ENCODE assay signal across 7 cellular contexts in genomic region chr18:14178304-14178684, GRCh38. TPM values are rescaled to one million over a fixed set of nuclear protein-coding genes. Genes with fewer than 3 reads are reported as not detected.
DNase-seq lines count a peak whose midpoint lies in the region; ATAC-seq and TF ChIP-seq lines count a peak whose summit lies in the region.
"Not testable (repeated sequence)": the region's sequence is repeated elsewhere in the genome, so short reads cannot be mapped to it uniquely, and the experiment has no call there.

No MANE protein-coding gene starts in this region.

- POLR2A ChIA-PET in Caco-2 (lab: Charles Lee); T-cell (lab: Charles Lee); activated CD8-positive, alpha-beta T cell treated with anti-CD3 and anti-CD28 coated beads, Interleukin-2, amount 10 ng/mL, durations not matched to agents 7 days and 5 days (lab: Charles Lee): not testable (repeated sequence)

- H3K4me1 Mint-ChIP-seq in Caco-2 (ENCODE audit: low read depth, unreplicated experiment); activated CD8-positive, alpha-beta T cell treated with anti-CD3 and anti-CD28 coated beads, Interleukin-2, amount 10 ng/mL, durations not matched to agents 7 days and 5 days (ENCODE audit: low read depth): not testable (repeated sequence)
- H3K4me1 Mint-ChIP-seq in IgD-negative memory B cell (peaks cover 2 to 11% (median 3%) of the 10 kb centered on the region in 3 donors), T-cell (peaks cover 6 to 13% (median 7%) of the 10 kb centered on the region in 3 donors)
- peaks cover 11% of the 10 kb centered on the region for H3K4me1 Mint-ChIP-seq in activated naive CD4-positive, alpha-beta T cell treated with anti-CD3 and anti-CD28 coated beads, Interleukin-2, amount 50 U/mL, for 24 hours

- TF ChIP-seq CTCF in Caco-2 (IDR thresholded peaks at IDR 0.05; ENCODE audit: insufficient read depth in 1 of 2, low read depth in 1 of 2, low read length in 1 of 2, severe bottlenecking in 1 of 2, unreplicated experiment in 1 of 2) = not testable (repeated sequence)

- H3K36me3 Mint-ChIP-seq in Caco-2 (ENCODE audit: insufficient read depth, unreplicated experiment); IgD-negative memory B cell; T-cell; activated CD8-positive, alpha-beta T cell treated with anti-CD3 and anti-CD28 coated beads, Interleukin-2, amount 10 ng/mL, durations not matched to agents 7 days and 5 days (ENCODE audit: low read depth); activated naive CD4-positive, alpha-beta T cell treated with anti-CD3 and anti-CD28 coated beads, Interleukin-2, amount 50 U/mL, for 24 hours: not testable (repeated sequence)

- CTCF ChIA-PET in Caco-2 (lab: Charles Lee) = interaction anchor here (0.8 to 1.0 kb wide), 2 partner anchors 238 to 252 kb away, joined by 3 read pairs; no protein-coding TSS in a partner anchor
- CTCF ChIA-PET in T-cell (lab: Charles Lee) = interaction anchor here in 1 of 2 donors (0.8 kb wide), 1 partner anchor 336 kb away, joined by 3 read pairs; no protein-coding TSS in a partner anchor
- CTCF ChIA-PET in activated CD8-positive, alpha-beta T cell treated with anti-CD3 and anti-CD28 coated beads, Interleukin-2, amount 10 ng/mL, durations not matched to agents 7 days and 5 days (lab: Charles Lee) = interaction anchor here (1.5 kb wide), 1 partner anchor 12 kb away, joined by 4 read pairs; no protein-coding TSS in a partner anchor

- not testable (repeated sequence) for H3K9me3 Mint-ChIP-seq in Caco-2 (ENCODE audit: unreplicated experiment); IgD-negative memory B cell; T-cell; activated CD8-positive, alpha-beta T cell treated with anti-CD3 and anti-CD28 coated beads, Interleukin-2, amount 10 ng/mL, durations not matched to agents 7 days and 5 days (ENCODE audit: insufficient read depth); activated naive CD4-positive, alpha-beta T cell treated with anti-CD3 and anti-CD28 coated beads, Interleukin-2, amount 50 U/mL, for 24 hours

- not testable (repeated sequence) for H3K9me3 ChIP-seq in Caco-2

- not testable (repeated sequence) for DNase-seq in Caco-2; T-cell; activated CD8-positive, alpha-beta T cell treated with anti-CD3 and anti-CD28 coated beads, Interleukin-2, amount 10 ng/mL, durations not matched to agents 7 days and 5 days
- peak; percentile 7 for DNase-seq in iPS-NIHi11 (ENCODE audit: low spot score)
- DNase-seq in posterior vena cava (ENCODE audit: low spot score) = peak; percentile 61

- intact Hi-C loops in Caco-2 (cut with micrococcal nuclease; ENCODE audit: unreplicated experiment) = loop anchor here (5.0 kb wide), 2 partner anchors 49 to 219 kb away; no protein-coding TSS in a partner anchor
- intact Hi-C loops in posterior vena cava (cut with DNase I) = not testable (repeated sequence)

- not testable (repeated sequence) for H3K27me3 ChIP-seq in Caco-2 (replicated peaks; ENCODE audit: control insufficient read depth, insufficient read depth, low read length)

- H3K36me3 ChIP-seq in Caco-2 (ENCODE audit: control insufficient read depth, insufficient read depth, low read length) = not testable (repeated sequence)

- BruUV-seq in Caco-2 (replicated peaks; lab: Mats Ljungman, UMichigan) = not testable (repeated sequence)

- H3K27me3 Mint-ChIP-seq in Caco-2 (ENCODE audit: insufficient read depth, unreplicated experiment); IgD-negative memory B cell; T-cell; activated CD8-positive, alpha-beta T cell treated with anti-CD3 and anti-CD28 coated beads, Interleukin-2, amount 10 ng/mL, durations not matched to agents 7 days and 5 days (ENCODE audit: low read depth); activated naive CD4-positive, alpha-beta T cell treated with anti-CD3 and anti-CD28 coated beads, Interleukin-2, amount 50 U/mL, for 24 hours: not testable (repeated sequence)

- ATAC-seq in T-cell (replicated peaks in 1 of 4); activated CD8-positive, alpha-beta T cell treated with anti-CD3 and anti-CD28 coated beads, Interleukin-2, amount 10 ng/mL, durations not matched to agents 7 days and 5 days: not testable (repeated sequence)

- not testable (repeated sequence) for H3K4me1 ChIP-seq in Caco-2

- H3K27ac Mint-ChIP-seq in Caco-2 (ENCODE audit: unreplicated experiment); IgD-negative memory B cell; T-cell; activated CD8-positive, alpha-beta T cell treated with anti-CD3 and anti-CD28 coated beads, Interleukin-2, amount 10 ng/mL, durations not matched to agents 7 days and 5 days; activated naive CD4-positive, alpha-beta T cell treated with anti-CD3 and anti-CD28 coated beads, Interleukin-2, amount 50 U/mL, for 24 hours: not testable (repeated sequence)

- H3K4me3 Mint-ChIP-seq in Caco-2 (ENCODE audit: unreplicated experiment) = peak overlapping the region; percentile 83
- peak overlapping the region; percentile 45 to 96 (median 89) for H3K4me3 Mint-ChIP-seq in IgD-negative memory B cell
- peak overlapping the region; percentile 85 to 88 (median 87) for H3K4me3 Mint-ChIP-seq in T-cell
- H3K4me3 Mint-ChIP-seq in activated CD8-positive, alpha-beta T cell treated with anti-CD3 and anti-CD28 coated beads, Interleukin-2, amount 10 ng/mL, durations not matched to agents 7 days and 5 days = peak overlapping the region; percentile 80
- peak overlapping the region; percentile 88 for H3K4me3 Mint-ChIP-seq in activated naive CD4-positive, alpha-beta T cell treated with anti-CD3 and anti-CD28 coated beads, Interleukin-2, amount 50 U/mL, for 24 hours

- H3K4me3 ChIP-seq in Caco-2 (ENCODE audit: low read depth, low read length) = peak overlapping the region; percentile 66

RNA-seq across cellular contexts. Expression of gene ZNF519, which starts 46.1 kb away (rescaled TPM):
- total RNA-seq in Caco-2 (2022) = 20.0 and 22.3 TPM in 2 replicates
- polyA plus RNA-seq in IgD-negative memory B cell = 7.3 TPM
- 10 to 100 TPM in 3 of 5 donors, 1 to 10 TPM in 2; 6.1 to 12.3 (median 10.4) TPM for total RNA-seq in T-cell
- total RNA-seq in activated CD8-positive, alpha-beta T cell treated with anti-CD3 and anti-CD28 coated beads, Interleukin-2, amount 10 ng/mL, durations not matched to agents 7 days and 5 days = 10 to 100 TPM; 16.2 to 17.1 TPM
- total RNA-seq in posterior vena cava = 10 to 100 TPM in 1 of 2 donors, 1 to 10 TPM in 1; 5.8 to 10.2 TPM
